Comparison of ENCODE assay signal across 13 cellular contexts in genomic region chr14:69355955-69356321, GRCh38. TPM values are rescaled to one million over a fixed set of nuclear protein-coding genes. Genes with fewer than 3 reads are reported as not detected.
DNase-seq lines count a peak whose midpoint lies in the region; ATAC-seq and TF ChIP-seq lines count a peak whose summit lies in the region.
"Had no signal": no experiment of that assay in that cellular context is flagged by ENCODE, and none has a peak within 500 bp of the region (broad histone marks: within the 10 kb centered on the region; RNA-seq: fewer than 3 reads in every experiment).

No MANE protein-coding gene starts in this region.

- peak; percentile 25 for DNase-seq in AG09309 (ENCODE audit: low read depth)
- peak; percentile 77 for DNase-seq in fibroblast of mammary gland (ENCODE audit: low read depth)
- peak; percentile 93 for DNase-seq in osteoblast (ENCODE audit: insufficient read length, low spot score, missing footprints)
- DNase-seq in activated CD4-positive, alpha-beta T cell treated with anti-CD3 and anti-CD28 coated beads, Interleukin-2, amount 10 ng/mL, durations not matched to agents 24 days and 14 days = no peak
- no peak for DNase-seq in NCI-H1092 treated with DMSO at 0.1 percent for 48 hours (lab: John Stamatoyannopoulos, UW)
- no peak for DNase-seq in activated CD8-positive, alpha-beta T cell treated with anti-CD3 and anti-CD28 coated beads, Interleukin-2, amount 10 ng/mL, durations not matched to agents 7 days and 5 days
- DNase-seq: immature natural killer cell; stimulated activated naive CD4-positive, alpha-beta T cell had no signal

- no peaks in the 10 kb centered on the region for H3K36me3 ChIP-seq in OCI-LY3 (replicated peaks; ENCODE audit: low read depth, low read length)
- H3K36me3 ChIP-seq in osteoblast (ENCODE audit: insufficient read depth, low read length) = no peaks in the 10 kb centered on the region

- no peaks in the 10 kb centered on the region for H3K9me3 Mint-ChIP-seq in activated CD4-positive, alpha-beta T cell treated with anti-CD3 and anti-CD28 coated beads, Interleukin-2, amount 10 ng/mL, durations not matched to agents 24 days and 14 days
- no peaks in the 10 kb centered on the region for H3K9me3 Mint-ChIP-seq in activated CD8-positive, alpha-beta T cell treated with anti-CD3 and anti-CD28 coated beads, Interleukin-2, amount 10 ng/mL, durations not matched to agents 7 days and 5 days (ENCODE audit: insufficient read depth)
- H3K9me3 Mint-ChIP-seq: immature natural killer cell had no signal

- peak overlapping the region; percentile 89 for H3K4me2 ChIP-seq in OCI-LY3 (ENCODE audit: low read length)
- no peak overlapping the region for H3K4me2 ChIP-seq in osteoblast (ENCODE audit: insufficient read depth, low read length)
- H3K4me2 ChIP-seq: smooth muscle cell had no signal

- ATAC-seq in HG02938 (IDR thresholded peaks at IDR 0.05; ENCODE audit: unreplicated experiment) = no peak
- ATAC-seq in activated CD8-positive, alpha-beta T cell treated with anti-CD3 and anti-CD28 coated beads, Interleukin-2, amount 10 ng/mL, durations not matched to agents 7 days and 5 days = no peak

- H2AFZ ChIP-seq in OCI-LY3 (ENCODE audit: low read depth, low read length) (no peak overlapping the region; the same call in 1 of the 2 replicates), osteoblast (ENCODE audit: low read length) (peak overlapping the region; percentile 35)

- H3K4me3 ChIP-seq in AG09309 (ENCODE audit: control insufficient read depth, low read depth, low read length) (no peak overlapping the region), OCI-LY3 (ENCODE audit: low read length) (peak overlapping the region; percentile 70; the same call in 1 of the 2 replicates), fibroblast of mammary gland (ENCODE audit: control insufficient read depth, low read depth, low read length) (no peak overlapping the region), osteoblast (ENCODE audit: insufficient read depth, low read length) (no peak overlapping the region)
- H3K4me3 ChIP-seq: SK-N-MC, smooth muscle cell had no signal

- peak overlapping the region; percentile 87; the same call in 1 of the 2 replicates for H3K9ac ChIP-seq in OCI-LY3 (ENCODE audit: low read length)

- H3K27me3 ChIP-seq in OCI-LY3 (ENCODE audit: low read depth, low read length) = no peaks in the 10 kb centered on the region
- H3K27me3 ChIP-seq in osteoblast (ENCODE audit: insufficient read depth, low read length) = peaks cover 2% of the 10 kb centered on the region

- peaks cover 32% of the 10 kb centered on the region for H3K4me1 Mint-ChIP-seq in activated CD4-positive, alpha-beta T cell treated with anti-CD3 and anti-CD28 coated beads, Interleukin-2, amount 10 ng/mL, durations not matched to agents 24 days and 14 days
- H3K4me1 Mint-ChIP-seq in activated CD8-positive, alpha-beta T cell treated with anti-CD3 and anti-CD28 coated beads, Interleukin-2, amount 10 ng/mL, durations not matched to agents 7 days and 5 days (ENCODE audit: low read depth) = peaks cover 20% of the 10 kb centered on the region

- no peaks in the 10 kb centered on the region for H3K36me3 Mint-ChIP-seq in activated CD4-positive, alpha-beta T cell treated with anti-CD3 and anti-CD28 coated beads, Interleukin-2, amount 10 ng/mL, durations not matched to agents 24 days and 14 days (ENCODE audit: low read depth)
- H3K36me3 Mint-ChIP-seq in activated CD8-positive, alpha-beta T cell treated with anti-CD3 and anti-CD28 coated beads, Interleukin-2, amount 10 ng/mL, durations not matched to agents 7 days and 5 days (ENCODE audit: low read depth) = peaks cover 2% of the 10 kb centered on the region
- H3K36me3 Mint-ChIP-seq: immature natural killer cell had no signal

- H3K27me3 Mint-ChIP-seq in activated CD4-positive, alpha-beta T cell treated with anti-CD3 and anti-CD28 coated beads, Interleukin-2, amount 10 ng/mL, durations not matched to agents 24 days and 14 days = no peaks in the 10 kb centered on the region
- no peaks in the 10 kb centered on the region for H3K27me3 Mint-ChIP-seq in activated CD8-positive, alpha-beta T cell treated with anti-CD3 and anti-CD28 coated beads, Interleukin-2, amount 10 ng/mL, durations not matched to agents 7 days and 5 days (ENCODE audit: low read depth)

- H3K27ac Mint-ChIP-seq in activated CD4-positive, alpha-beta T cell treated with anti-CD3 and anti-CD28 coated beads, Interleukin-2, amount 10 ng/mL, durations not matched to agents 24 days and 14 days = no peak overlapping the region
- H3K27ac Mint-ChIP-seq in activated CD8-positive, alpha-beta T cell treated with anti-CD3 and anti-CD28 coated beads, Interleukin-2, amount 10 ng/mL, durations not matched to agents 7 days and 5 days = no peak overlapping the region
- H3K27ac Mint-ChIP-seq: immature natural killer cell had no signal

- intact Hi-C loops in activated CD4-positive, alpha-beta T cell treated with anti-CD3 and anti-CD28 coated beads, Interleukin-2, amount 10 ng/mL, durations not matched to agents 24 days and 14 days (cut with micrococcal nuclease) = loop anchor here (2.0 kb wide), 1 partner anchor 43 kb away; the partner anchor contains the start of genes ERH and SLC39A9

- H3K79me2 ChIP-seq in OCI-LY3 (ENCODE audit: low read length) = peaks cover 3% of the 10 kb centered on the region; the same call in 1 of the 2 replicates
- no peaks in the 10 kb centered on the region for H3K79me2 ChIP-seq in osteoblast (ENCODE audit: insufficient read depth, low read length)

- no peaks in the 10 kb centered on the region for H3K9me3 ChIP-seq in OCI-LY3 (ENCODE audit: insufficient read depth, low read length)
- no peaks in the 10 kb centered on the region for H3K9me3 ChIP-seq in osteoblast (ENCODE audit: low read depth, low read length)

- H4K20me1 ChIP-seq in OCI-LY3 (ENCODE audit: insufficient read depth, low read length) (no peaks in the 10 kb centered on the region), osteoblast (ENCODE audit: insufficient read depth, low read length) (no peaks in the 10 kb centered on the region)

- TF ChIP-seq CTCF in AG09309 (IDR thresholded peaks at IDR 0.05; ENCODE audit: control insufficient read depth, insufficient read depth, low read depth, low read length, missing control alignments) (no peak), OCI-LY3 (IDR thresholded peaks at IDR 0.05; ENCODE audit: low read depth, low read length) (no peak), fibroblast of mammary gland (conservative IDR thresholded peaks at IDR 0.05; ENCODE audit: control insufficient read depth, insufficient read depth, low read depth, low read length) (no peak), osteoblast (IDR thresholded peaks at IDR 0.05; ENCODE audit: extremely low read depth, low read depth, low read length) (no peak)

- H3K4me3 Mint-ChIP-seq in activated CD4-positive, alpha-beta T cell treated with anti-CD3 and anti-CD28 coated beads, Interleukin-2, amount 10 ng/mL, durations not matched to agents 24 days and 14 days = no peak overlapping the region
- no peak overlapping the region for H3K4me3 Mint-ChIP-seq in activated CD8-positive, alpha-beta T cell treated with anti-CD3 and anti-CD28 coated beads, Interleukin-2, amount 10 ng/mL, durations not matched to agents 7 days and 5 days
- H3K4me3 Mint-ChIP-seq: immature natural killer cell had no signal

- CTCF ChIA-PET in activated CD8-positive, alpha-beta T cell treated with anti-CD3 and anti-CD28 coated beads, Interleukin-2, amount 10 ng/mL, durations not matched to agents 7 days and 5 days (lab: Charles Lee) = interaction anchor here (1.8 kb wide), 1 partner anchor 8 kb away, joined by 5 read pairs; no protein-coding TSS in a partner anchor

- H3K4me1 ChIP-seq in OCI-LY3 (ENCODE audit: low read length) (peaks cover 93% of the 10 kb centered on the region), osteoblast (ENCODE audit: insufficient read depth, low read length) (peaks cover 10% of the 10 kb centered on the region)

- H3K27ac ChIP-seq in OCI-LY3 (ENCODE audit: low read length) (peak overlapping the region; percentile 97), osteoblast (ENCODE audit: low read depth, low read length) (no peak overlapping the region)
- H3K27ac ChIP-seq: C4-2B, SK-N-MC had no signal

- POLR2A ChIA-PET in activated CD8-positive, alpha-beta T cell treated with anti-CD3 and anti-CD28 coated beads, Interleukin-2, amount 10 ng/mL, durations not matched to agents 7 days and 5 days (lab: Charles Lee) = interaction anchor here (1.0 kb wide), 1 partner anchor 43 kb away, joined by 4 read pairs; the partner anchor contains the start of genes ERH and SLC39A9

RNA-seq across cellular contexts. Expression of gene ERH, which starts 42.2 kb away (rescaled TPM):
- total RNA-seq in osteoblast = 71.9 and 75.3 TPM in 2 replicates
- total RNA-seq in activated CD4-positive, alpha-beta T cell treated with anti-CD3 and anti-CD28 coated beads, Interleukin-2, amount 10 ng/mL, durations not matched to agents 24 days and 14 days = 434 and 441 TPM in 2 replicates
- 100 to 1,000 TPM; 290 to 318 TPM for total RNA-seq in activated CD8-positive, alpha-beta T cell treated with anti-CD3 and anti-CD28 coated beads, Interleukin-2, amount 10 ng/mL, durations not matched to agents 7 days and 5 days

RNA-seq across cellular contexts. Expression of gene SLC39A9, which starts 42.6 kb away (rescaled TPM):
- total RNA-seq in osteoblast = 131 and 163 TPM in 2 replicates
- 49.5 and 53.4 TPM in 2 replicates for total RNA-seq in activated CD4-positive, alpha-beta T cell treated with anti-CD3 and anti-CD28 coated beads, Interleukin-2, amount 10 ng/mL, durations not matched to agents 24 days and 14 days
- total RNA-seq in activated CD8-positive, alpha-beta T cell treated with anti-CD3 and anti-CD28 coated beads, Interleukin-2, amount 10 ng/mL, durations not matched to agents 7 days and 5 days = 10 to 100 TPM; 44.5 to 46.2 TPM

Comparison
In these comparisons a context has a peak if more than half of its experiments do, and no peak if none do; other contexts are left out.
1. DNase-seq: peak in AG09309 (single experiment), fibroblast of mammary gland (single experiment) and osteoblast (single experiment); none in activated CD4-positive, alpha-beta T cell treated with anti-CD3 and anti-CD28 coated beads, Interleukin-2, amount 10 ng/mL, durations not matched to agents 24 days and 14 days (single experiment), NCI-H1092 treated with DMSO at 0.1 percent for 48 hours (single experiment) and activated CD8-positive, alpha-beta T cell treated with anti-CD3 and anti-CD28 coated beads, Interleukin-2, amount 10 ng/mL, durations not matched to agents 7 days and 5 days (single experiment).